Comparison of ENCODE assay signal across 18 cellular contexts in genomic region chr18:69934866-69935265, GRCh38.
"Had no signal": no experiment of that assay in that cellular context is flagged by ENCODE, and none has a peak within 500 bp of the region (broad histone marks: within the 10 kb centered on the region; RNA-seq: fewer than 3 reads in every experiment).

No MANE protein-coding gene starts in this region.

- H3K9me3 Mint-ChIP-seq: activated B cell treated with CpG ODN at 0.5 μM for 24 hours, nephron had no signal

- H3K4me3 ChIP-seq: coronary artery, lung, pancreas, tibial nerve had no signal

- H3K36me3 Mint-ChIP-seq: stimulated activated effector memory CD8-positive, alpha-beta T cell treated with anti-CD3 and anti-CD28 coated beads, Interleukin-12 subunit alpha, Interleukin-12 subunit beta, amount 100 ng/mL, for 72 hours had no signal

- ATAC-seq: left lobe of liver had no signal

- FAIRE-seq: kidney, pancreas had no signal

- H3K27me3 ChIP-seq: pancreas, tibial nerve had no signal

- H3K4me3 Mint-ChIP-seq: activated B cell treated with CpG ODN at 0.5 μM for 24 hours; activated CD4-positive, alpha-beta memory T cell treated with anti-CD3 and anti-CD28 coated beads for 36 hours; activated CD4-positive, alpha-beta T cell treated with anti-CD3 and anti-CD28 coated beads for 36 hours; activated naive CD8-positive, alpha-beta T cell treated with anti-CD3 and anti-CD28 coated beads, Interleukin-2, amount 50 U/mL, for 24 hours; activated T-cell treated with anti-CD3 and anti-CD28 coated beads, Interleukin-2, amount 50 U/mL, for 72 hours; nephron; stimulated activated effector memory CD8-positive, alpha-beta T cell treated with anti-CD3 and anti-CD28 coated beads, Interleukin-12 subunit alpha, Interleukin-12 subunit beta, amount 100 ng/mL, for 72 hours; stimulated activated naive CD8-positive, alpha-beta T cell treated with anti-CD3 and anti-CD28 coated beads, Interleukin-15, amount 100 ng/mL, for 72 hours; T-helper 1 cell treated with Interleukin-12 subunit alpha and Interleukin-12 subunit beta and Interleukin-4 antibody, amounts not matched to agents 30 μg/mL and 1 μg/mL, for 36 hours had no signal

- H3K27ac ChIP-seq: coronary artery, pancreas had no signal

- H3K9me3 ChIP-seq: pancreas, tibial nerve had no signal

- H3K27ac Mint-ChIP-seq: activated CD4-positive, alpha-beta memory T cell treated with anti-CD3 and anti-CD28 coated beads for 36 hours; activated CD4-positive, alpha-beta T cell treated with anti-CD3 and anti-CD28 coated beads for 36 hours; activated naive CD8-positive, alpha-beta T cell treated with anti-CD3 and anti-CD28 coated beads, Interleukin-2, amount 50 U/mL, for 24 hours; activated T-cell treated with anti-CD3 and anti-CD28 coated beads, Interleukin-2, amount 50 U/mL, for 72 hours; nephron; stimulated activated effector memory CD8-positive, alpha-beta T cell treated with anti-CD3 and anti-CD28 coated beads, Interleukin-12 subunit alpha, Interleukin-12 subunit beta, amount 100 ng/mL, for 72 hours; stimulated activated naive CD8-positive, alpha-beta T cell treated with anti-CD3 and anti-CD28 coated beads, Interleukin-15, amount 100 ng/mL, for 72 hours; T-helper 1 cell treated with Interleukin-12 subunit alpha and Interleukin-12 subunit beta and Interleukin-4 antibody, amounts not matched to agents 30 μg/mL and 1 μg/mL, for 36 hours had no signal

- H3K36me3 ChIP-seq: pancreas, tibial nerve had no signal

- H3K27me3 Mint-ChIP-seq: activated B cell treated with CpG ODN at 0.5 μM for 24 hours; activated CD4-positive, alpha-beta memory T cell treated with anti-CD3 and anti-CD28 coated beads for 36 hours; activated CD4-positive, alpha-beta T cell treated with anti-CD3 and anti-CD28 coated beads for 36 hours; stimulated activated naive CD8-positive, alpha-beta T cell treated with anti-CD3 and anti-CD28 coated beads, Interleukin-15, amount 100 ng/mL, for 72 hours had no signal

- DNase-seq: activated B cell treated with CpG ODN at 0.5 μM for 24 hours, cerebellar nuclear complex, erythroblast, kidney, pancreas, T1000 had no signal

- H3K4me1 Mint-ChIP-seq: nephron had no signal
